ENCODE assay signal across 14 cellular contexts in the genomic region with DNA sequence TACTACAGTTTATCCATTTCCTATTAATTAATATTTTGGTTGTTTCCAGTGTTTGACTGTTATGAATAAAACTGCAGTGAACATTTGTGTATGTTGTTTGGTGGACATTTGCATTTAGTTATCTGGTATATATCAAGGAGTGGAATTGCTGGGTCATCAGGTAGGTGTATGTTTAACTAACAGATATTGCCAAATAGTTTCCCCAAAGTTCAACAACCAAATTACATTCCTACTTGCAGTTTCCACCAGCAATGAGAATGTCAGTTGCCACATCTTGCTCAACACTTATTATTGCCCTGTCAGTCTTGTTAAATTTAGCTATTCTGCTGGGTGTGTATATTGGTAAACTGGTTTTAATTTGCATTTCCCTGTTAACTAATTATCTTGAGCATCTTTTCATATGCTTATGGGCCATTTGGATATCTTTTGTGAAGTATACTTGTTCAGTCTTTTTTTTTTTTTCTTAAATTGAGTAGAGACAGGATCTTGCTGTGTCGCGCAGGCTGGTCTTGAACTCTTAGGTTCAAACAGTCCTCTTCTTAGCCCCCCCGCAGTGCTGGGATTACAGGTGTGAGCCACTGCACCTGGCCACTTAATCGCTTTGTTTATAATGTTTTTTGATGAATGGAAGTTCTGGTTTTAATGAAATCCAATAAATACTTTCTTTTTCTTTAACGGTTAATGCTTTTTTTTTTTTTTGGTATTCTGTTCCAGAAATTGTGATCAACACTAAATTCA. TPM values are rescaled to one million over a fixed set of nuclear protein-coding genes. Genes with fewer than 3 reads are reported as not detected.
DNase-seq lines count a peak whose midpoint lies in the region; ATAC-seq, FAIRE-seq and TF ChIP-seq lines count a peak whose summit lies in the region.
"Had no signal": no experiment of that assay in that cellular context is flagged by ENCODE, and none has a peak within 500 bp of the region (broad histone marks: within the 10 kb centered on the region; RNA-seq: fewer than 3 reads in every experiment).

No MANE protein-coding gene starts in this region.

- no peaks in the 10 kb centered on the region for H3K27me3 Mint-ChIP-seq in stimulated activated naive CD8-positive, alpha-beta T cell treated with anti-CD3 and anti-CD28 coated beads, Interleukin-15, amount 100 ng/mL, for 72 hours

- H3K4me1 Mint-ChIP-seq in stimulated activated naive CD8-positive, alpha-beta T cell treated with anti-CD3 and anti-CD28 coated beads, Interleukin-15, amount 100 ng/mL, for 72 hours, result peaks cover 67% of the 10 kb centered on the region

- H3K4me3 Mint-ChIP-seq in stimulated activated naive CD8-positive, alpha-beta T cell treated with anti-CD3 and anti-CD28 coated beads, Interleukin-15, amount 100 ng/mL, for 72 hours, result no peak overlapping the region
- H3K4me3 Mint-ChIP-seq: activated naive CD4-positive, alpha-beta T cell treated with anti-CD3 and anti-CD28 coated beads for 36 hours had no signal

- no peaks in the 10 kb centered on the region for H3K9me1 ChIP-seq in keratinocyte (ENCODE audit: control insufficient read depth, extremely low read depth, insufficient read depth, low read length)

- no peak overlapping the region for H3K4me3 ChIP-seq in keratinocyte (ENCODE audit: control insufficient read depth in 2 of 3, extremely low read depth in 1 of 3, insufficient read depth in 2 of 3, low read depth in 1 of 3, low read length in 3 of 3)
- H3K4me3 ChIP-seq: SJSA1, tibial artery had no signal

- no peak overlapping the region for H3K27ac Mint-ChIP-seq in stimulated activated naive CD8-positive, alpha-beta T cell treated with anti-CD3 and anti-CD28 coated beads, Interleukin-15, amount 100 ng/mL, for 72 hours
- H3K27ac Mint-ChIP-seq: activated naive CD4-positive, alpha-beta T cell treated with anti-CD3 and anti-CD28 coated beads for 36 hours had no signal

- dilution Hi-C loops in keratinocyte (cut with MboI; ENCODE audit: extremely low pct_ligation_motif_present, low sequenced_read_pairs), result no loop called here

- no peak for FAIRE-seq in keratinocyte (lab: Jason Lieb, UNC)

- TF ChIP-seq CTCF in keratinocyte (optimal IDR thresholded peaks at IDR 0.05 in 1 of 3, IDR thresholded peaks at IDR 0.05 in 1 of 3, conservative IDR thresholded peaks at IDR 0.05 in 1 of 3; ENCODE audit: extremely low read depth in 1 of 3, insufficient read depth in 2 of 3, low read length in 3 of 3), result no peak

- peak overlapping the region; percentile 28 for H3K4me2 ChIP-seq in keratinocyte (ENCODE audit: control insufficient read depth, extremely low read depth, insufficient read depth, low read depth, low read length)

- peaks cover 26% of the 10 kb centered on the region for H4K20me1 ChIP-seq in keratinocyte (ENCODE audit: control insufficient read depth, extremely low read depth, insufficient read depth, low read length)

- no peak for DNase-seq in stimulated activated naive CD8-positive, alpha-beta T cell treated with anti-CD3 and anti-CD28 coated beads, Interleukin-15, Interleukin-2, amounts not matched to agents 100 U/mL and 50 U/mL, for 24 hours
- no peak for DNase-seq in stimulated activated naive CD8-positive, alpha-beta T cell treated with anti-CD3 and anti-CD28 coated beads, Interleukin-15, amount 100 ng/mL, for 72 hours
- DNase-seq in SIG-M5 (lab: John Stamatoyannopoulos, UW), result peak; percentile 64
- no peak for DNase-seq in keratinocyte (ENCODE audit: low read depth, low spot score)
- DNase-seq in NCI-H82 (lab: John Stamatoyannopoulos, UW), result no peak
- no peak for DNase-seq in NCI-H1436 (lab: John Stamatoyannopoulos, UW)
- DNase-seq: activated CD4-positive, CD25-positive, alpha-beta regulatory T cell treated with anti-CD3 and anti-CD28 coated beads, Interleukin-2, amount 50 U/mL, for 72 hours; activated naive CD4-positive, alpha-beta T cell treated with anti-CD3 and anti-CD28 coated beads for 36 hours; C1 segment of cervical spinal cord; NCI-H446; tibial artery had no signal

- H2AFZ ChIP-seq in keratinocyte (ENCODE audit: control insufficient read depth, low read length), result no peak overlapping the region

- H3K27ac ChIP-seq in keratinocyte (ENCODE audit: control insufficient read depth, insufficient read depth, low read length), result peak overlapping the region; percentile 8
- H3K27ac ChIP-seq: SJSA1 had no signal

- no peaks in the 10 kb centered on the region for H3K9me3 ChIP-seq in keratinocyte (ENCODE audit: control insufficient read depth, low read depth, low read length)
- H3K9me3 ChIP-seq: SJSA1, tibial artery had no signal

- H3K4me1 ChIP-seq in keratinocyte (ENCODE audit: control insufficient read depth, extremely low read depth, insufficient read depth, low read length), result peaks cover 40% of the 10 kb centered on the region

- H3K9me3 Mint-ChIP-seq in stimulated activated naive CD8-positive, alpha-beta T cell treated with anti-CD3 and anti-CD28 coated beads, Interleukin-15, amount 100 ng/mL, for 72 hours, result no peaks in the 10 kb centered on the region
- H3K9me3 Mint-ChIP-seq: activated naive CD4-positive, alpha-beta T cell treated with anti-CD3 and anti-CD28 coated beads for 36 hours had no signal

- peak; percentile 25 for ATAC-seq in stimulated activated naive CD8-positive, alpha-beta T cell treated with anti-CD3 and anti-CD28 coated beads, Interleukin-15, Interleukin-2, amounts not matched to agents 100 U/mL and 50 U/mL, for 24 hours
- ATAC-seq in stimulated activated naive CD8-positive, alpha-beta T cell treated with anti-CD3 and anti-CD28 coated beads, Interleukin-15, amount 100 ng/mL, for 72 hours, result no peak
- no peak for ATAC-seq in HG02610 (IDR thresholded peaks at IDR 0.05; ENCODE audit: unreplicated experiment)
- no peak for ATAC-seq in GM18907 (IDR thresholded peaks at IDR 0.05; ENCODE audit: unreplicated experiment)

- no peak overlapping the region for H3K9ac ChIP-seq in keratinocyte (ENCODE audit: control insufficient read depth, extremely low read depth, insufficient read depth, low read length)

- peaks cover 99% of the 10 kb centered on the region for H3K79me2 ChIP-seq in keratinocyte (ENCODE audit: control insufficient read depth, insufficient read depth, low read length)

- H3K36me3 ChIP-seq in keratinocyte (ENCODE audit: control insufficient read depth in 2 of 2, extremely low read depth in 1 of 2, insufficient read depth in 2 of 2, low read length in 2 of 2), result peaks cover 11 to 18% of the 10 kb centered on the region in 2 experiments

- H3K27me3 ChIP-seq in keratinocyte (ENCODE audit: control insufficient read depth, extremely low read depth, insufficient read depth, low read length), result no peaks in the 10 kb centered on the region
- H3K27me3 ChIP-seq: SJSA1, tibial artery had no signal

RNA-seq across cellular contexts. Expression of gene FEM1B, which starts 7.9 kb away (rescaled TPM):
- polyA plus RNA-seq in keratinocyte, result 52.5 to 153 TPM (median 92.6 TPM) in 3 replicates
- polyA plus RNA-seq in keratinocyte (2011; ENCODE audit: low read depth), result 36.9 TPM
- polyA plus RNA-seq in keratinocyte (2011; cell fraction: cytosol; rRNA removed), result 32.6 and 67.4 TPM in 2 replicates
- 73.6 and 78.6 TPM in 2 replicates for polyA plus RNA-seq in keratinocyte (2011; cell fraction: nucleus; rRNA removed)
- polyA plus RNA-seq in keratinocyte (2012; ENCODE audit: low replicate concordance), result 29.3 and 55.3 TPM in 2 replicates
- 141 to 498 TPM (median 410 TPM) in 3 replicates for polyA minus RNA-seq in keratinocyte
- 115 TPM for polyA minus RNA-seq in keratinocyte (2011; cell fraction: cytosol; rRNA and poly(A)+ RNA removed)
- polyA minus RNA-seq in keratinocyte (2011; cell fraction: nucleus; rRNA and poly(A)+ RNA removed), result 108 and 265 TPM in 2 replicates

RNA-seq across cellular contexts. Expression of gene CLN6, which starts 55.9 kb away (rescaled TPM):
- 26.7 to 36.3 TPM (median 33.0 TPM) in 3 replicates for polyA plus RNA-seq in keratinocyte
- 2.1 TPM for polyA plus RNA-seq in keratinocyte (2011; ENCODE audit: low read depth)
- 24.3 and 28.5 TPM in 2 replicates for polyA plus RNA-seq in keratinocyte (2011; cell fraction: cytosol; rRNA removed)
- polyA plus RNA-seq in keratinocyte (2011; cell fraction: nucleus; rRNA removed), result 32.5 and 39.6 TPM in 2 replicates
- polyA plus RNA-seq in keratinocyte (2012; ENCODE audit: low replicate concordance), result 9.9 and 25.7 TPM in 2 replicates
- 71.0 to 78.4 TPM (median 78.2 TPM) in 3 replicates for polyA minus RNA-seq in keratinocyte
- polyA minus RNA-seq in keratinocyte (2011; cell fraction: cytosol; rRNA and poly(A)+ RNA removed), result 29.2 TPM
- 20.3 and 20.9 TPM in 2 replicates for polyA minus RNA-seq in keratinocyte (2011; cell fraction: nucleus; rRNA and poly(A)+ RNA removed)
